In genomic region chr6:108616973-108617372, GRCh38 we compare ENCODE assay signal across 2 cellular contexts.
TF ChIP-seq lines count a peak whose summit lies in the region.

No MANE protein-coding gene starts in this region.

TF ChIP-seq in liver, 16 proteins besides CTCF, POLR2A, EP300 and RAD21 (continued from another document):
- TF ChIP-seq, protein P1, sequence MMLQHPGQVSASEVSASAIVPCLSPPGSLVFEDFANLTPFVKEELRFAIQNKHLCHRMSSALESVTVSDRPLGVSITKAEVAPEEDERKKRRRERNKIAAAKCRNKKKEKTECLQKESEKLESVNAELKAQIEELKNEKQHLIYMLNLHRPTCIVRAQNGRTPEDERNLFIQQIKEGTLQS (IDR thresholded peaks at IDR 0.05) = no peak
- TF ChIP-seq NR2F2 (IDR thresholded peaks at IDR 0.05) (no peak), FOXA1 (IDR thresholded peaks at IDR 0.05) (no peak), GABPA (IDR thresholded peaks at IDR 0.05 in 1 of 2, conservative IDR thresholded peaks at IDR 0.05 in 1 of 2) (no peak), YY1 (IDR thresholded peaks at IDR 0.05) (no peak)
- TF ChIP-seq, protein P2, sequence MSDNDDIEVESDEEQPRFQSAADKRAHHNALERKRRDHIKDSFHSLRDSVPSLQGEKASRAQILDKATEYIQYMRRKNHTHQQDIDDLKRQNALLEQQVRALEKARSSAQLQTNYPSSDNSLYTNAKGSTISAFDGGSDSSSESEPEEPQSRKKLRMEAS (IDR thresholded peaks at IDR 0.05) = no peak
- TF ChIP-seq, protein P3, sequence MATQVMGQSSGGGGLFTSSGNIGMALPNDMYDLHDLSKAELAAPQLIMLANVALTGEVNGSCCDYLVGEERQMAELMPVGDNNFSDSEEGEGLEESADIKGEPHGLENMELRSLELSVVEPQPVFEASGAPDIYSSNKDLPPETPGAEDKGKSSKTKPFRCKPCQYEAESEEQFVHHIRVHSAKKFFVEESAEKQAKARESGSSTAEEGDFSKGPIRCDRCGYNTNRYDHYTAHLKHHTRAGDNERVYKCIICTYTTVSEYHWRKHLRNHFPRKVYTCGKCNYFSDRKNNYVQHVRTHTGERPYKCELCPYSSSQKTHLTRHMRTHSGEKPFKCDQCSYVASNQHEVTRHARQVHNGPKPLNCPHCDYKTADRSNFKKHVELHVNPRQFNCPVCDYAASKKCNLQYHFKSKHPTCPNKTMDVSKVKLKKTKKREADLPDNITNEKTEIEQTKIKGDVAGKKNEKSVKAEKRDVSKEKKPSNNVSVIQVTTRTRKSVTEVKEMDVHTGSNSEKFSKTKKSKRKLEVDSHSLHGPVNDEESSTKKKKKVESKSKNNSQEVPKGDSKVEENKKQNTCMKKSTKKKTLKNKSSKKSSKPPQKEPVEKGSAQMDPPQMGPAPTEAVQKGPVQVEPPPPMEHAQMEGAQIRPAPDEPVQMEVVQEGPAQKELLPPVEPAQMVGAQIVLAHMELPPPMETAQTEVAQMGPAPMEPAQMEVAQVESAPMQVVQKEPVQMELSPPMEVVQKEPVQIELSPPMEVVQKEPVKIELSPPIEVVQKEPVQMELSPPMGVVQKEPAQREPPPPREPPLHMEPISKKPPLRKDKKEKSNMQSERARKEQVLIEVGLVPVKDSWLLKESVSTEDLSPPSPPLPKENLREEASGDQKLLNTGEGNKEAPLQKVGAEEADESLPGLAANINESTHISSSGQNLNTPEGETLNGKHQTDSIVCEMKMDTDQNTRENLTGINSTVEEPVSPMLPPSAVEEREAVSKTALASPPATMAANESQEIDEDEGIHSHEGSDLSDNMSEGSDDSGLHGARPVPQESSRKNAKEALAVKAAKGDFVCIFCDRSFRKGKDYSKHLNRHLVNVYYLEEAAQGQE (IDR thresholded peaks at IDR 0.05) = no peak

TF ChIP-seq in HepG2, 621 proteins besides CTCF, POLR2A, EP300 and RAD21 (continued from another document):
- TF ChIP-seq ZNF775 (CRISPR knock-in tag; IDR thresholded peaks at IDR 0.05; ENCODE audit: borderline replicate concordance) (no peak), KDM3A (CRISPR knock-in tag; IDR thresholded peaks at IDR 0.05; ENCODE audit: low read depth) (no peak), ZNF430 (CRISPR knock-in tag; IDR thresholded peaks at IDR 0.05) (no peak), ZNF883 (CRISPR knock-in tag; IDR thresholded peaks at IDR 0.05; ENCODE audit: not compliant biosample characterization) (no peak), BORCS8-MEF2B (CRISPR knock-in tag; IDR thresholded peaks at IDR 0.05) (no peak), ZNF558 (CRISPR knock-in tag; IDR thresholded peaks at IDR 0.05; ENCODE audit: borderline replicate concordance) (no peak), ZNF124 (CRISPR knock-in tag; IDR thresholded peaks at IDR 0.05) (no peak), ZNF431 (CRISPR knock-in tag; IDR thresholded peaks at IDR 0.05; ENCODE audit: borderline replicate concordance, low read depth) (no peak), ARID3A (IDR thresholded peaks at IDR 0.05; ENCODE audit: low read depth, low read length) (no peak), ZSCAN29 (CRISPR knock-in tag; conservative IDR thresholded peaks at IDR 0.05) (no peak), CENPT (CRISPR knock-in tag; IDR thresholded peaks at IDR 0.05; ENCODE audit: low read depth) (no peak), GRHL1 (CRISPR knock-in tag; conservative IDR thresholded peaks at IDR 0.05) (no peak), ZFP36L2 (CRISPR knock-in tag; IDR thresholded peaks at IDR 0.05) (no peak), ZBTB8A (CRISPR knock-in tag; IDR thresholded peaks at IDR 0.05; ENCODE audit: borderline replicate concordance, low read depth) (no peak), ZNF335 (CRISPR knock-in tag; IDR thresholded peaks at IDR 0.05) (no peak), ZFP91 (CRISPR knock-in tag; IDR thresholded peaks at IDR 0.05; ENCODE audit: borderline replicate concordance) (no peak)
- TF ChIP-seq, protein P4, sequence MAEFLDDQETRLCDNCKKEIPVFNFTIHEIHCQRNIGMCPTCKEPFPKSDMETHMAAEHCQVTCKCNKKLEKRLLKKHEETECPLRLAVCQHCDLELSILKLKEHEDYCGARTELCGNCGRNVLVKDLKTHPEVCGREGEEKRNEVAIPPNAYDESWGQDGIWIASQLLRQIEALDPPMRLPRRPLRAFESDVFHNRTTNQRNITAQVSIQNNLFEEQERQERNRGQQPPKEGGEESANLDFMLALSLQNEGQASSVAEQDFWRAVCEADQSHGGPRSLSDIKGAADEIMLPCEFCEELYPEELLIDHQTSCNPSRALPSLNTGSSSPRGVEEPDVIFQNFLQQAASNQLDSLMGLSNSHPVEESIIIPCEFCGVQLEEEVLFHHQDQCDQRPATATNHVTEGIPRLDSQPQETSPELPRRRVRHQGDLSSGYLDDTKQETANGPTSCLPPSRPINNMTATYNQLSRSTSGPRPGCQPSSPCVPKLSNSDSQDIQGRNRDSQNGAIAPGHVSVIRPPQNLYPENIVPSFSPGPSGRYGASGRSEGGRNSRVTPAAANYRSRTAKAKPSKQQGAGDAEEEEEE (CRISPR knock-in tag; IDR thresholded peaks at IDR 0.05; ENCODE audit: borderline replicate concordance) = no peak
- TF ChIP-seq, protein P5, sequence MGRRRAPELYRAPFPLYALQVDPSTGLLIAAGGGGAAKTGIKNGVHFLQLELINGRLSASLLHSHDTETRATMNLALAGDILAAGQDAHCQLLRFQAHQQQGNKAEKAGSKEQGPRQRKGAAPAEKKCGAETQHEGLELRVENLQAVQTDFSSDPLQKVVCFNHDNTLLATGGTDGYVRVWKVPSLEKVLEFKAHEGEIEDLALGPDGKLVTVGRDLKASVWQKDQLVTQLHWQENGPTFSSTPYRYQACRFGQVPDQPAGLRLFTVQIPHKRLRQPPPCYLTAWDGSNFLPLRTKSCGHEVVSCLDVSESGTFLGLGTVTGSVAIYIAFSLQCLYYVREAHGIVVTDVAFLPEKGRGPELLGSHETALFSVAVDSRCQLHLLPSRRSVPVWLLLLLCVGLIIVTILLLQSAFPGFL (CRISPR knock-in tag; IDR thresholded peaks at IDR 0.05) = no peak
TF ChIP-seq in HepG2: peak in this region for 0.
